8 cellular contexts compared by ENCODE assay signal in the genomic region with DNA sequence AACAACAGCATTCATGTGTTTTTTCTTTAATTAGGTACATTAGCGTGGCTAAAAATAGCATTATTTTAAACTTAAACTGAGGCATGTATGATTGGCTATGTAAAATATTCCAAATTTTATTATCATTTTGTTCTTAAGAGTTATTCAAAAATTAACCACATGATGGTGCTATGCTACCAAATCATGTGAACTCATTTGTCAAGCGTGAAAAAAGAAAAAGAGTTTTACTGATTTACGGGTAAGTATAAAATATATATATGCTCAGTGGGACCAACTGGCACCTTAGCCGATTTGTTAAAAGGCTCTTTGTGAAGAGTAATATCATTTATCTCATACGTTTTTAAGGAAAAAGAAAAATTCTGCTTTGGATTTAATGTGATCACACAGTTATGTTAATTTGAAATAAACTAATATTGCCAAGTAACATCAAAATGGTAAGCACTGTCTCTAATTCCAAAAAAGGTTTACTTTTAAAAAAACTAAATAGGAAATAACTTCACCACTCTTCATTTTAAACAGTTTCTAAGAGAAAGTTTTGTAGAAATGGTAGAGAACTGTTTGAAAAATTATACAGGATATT.
DNase-seq lines count a peak whose midpoint lies in the region; ATAC-seq and TF ChIP-seq lines count a peak whose summit lies in the region.

No MANE protein-coding gene starts in this region.

- no peaks in the 10 kb centered on the region for H3K27me3 ChIP-seq in cardiac muscle cell
- no peaks in the 10 kb centered on the region for H3K27me3 ChIP-seq in vagina

- no peak overlapping the region for H3K4me3 Mint-ChIP-seq in type B pancreatic cell
- no peak overlapping the region for H3K4me3 Mint-ChIP-seq in activated naive CD4-positive, alpha-beta T cell treated with anti-CD3 and anti-CD28 coated beads, Interleukin-2, amount 10 ng/mL, durations not matched to agents 7 days and 5 days
- no peak overlapping the region for H3K4me3 Mint-ChIP-seq in stimulated activated naive CD8-positive, alpha-beta T cell treated with anti-CD3 and anti-CD28 coated beads, Interleukin-15, amount 100 ng/mL, for 72 hours

- ATAC-seq in left ventricle myocardium superior, result no peak
- ATAC-seq in stimulated activated naive CD8-positive, alpha-beta T cell treated with anti-CD3 and anti-CD28 coated beads, Interleukin-15, amount 100 ng/mL, for 72 hours, result no peak

- H3K36me3 ChIP-seq in cardiac muscle cell (no peaks in the 10 kb centered on the region), vagina (no peaks in the 10 kb centered on the region)

- H3K9me3 Mint-ChIP-seq in type B pancreatic cell, result no peaks in the 10 kb centered on the region
- H3K9me3 Mint-ChIP-seq in activated naive CD4-positive, alpha-beta T cell treated with anti-CD3 and anti-CD28 coated beads, Interleukin-2, amount 10 ng/mL, durations not matched to agents 7 days and 5 days, result no peaks in the 10 kb centered on the region
- peaks cover 0 to 6% of the 10 kb centered on the region in 2 donors for H3K9me3 Mint-ChIP-seq in stimulated activated naive CD8-positive, alpha-beta T cell treated with anti-CD3 and anti-CD28 coated beads, Interleukin-15, amount 100 ng/mL, for 72 hours

- H3K27ac ChIP-seq in cardiac muscle cell (no peak overlapping the region), vagina (no peak overlapping the region)

- intact Hi-C loops in left ventricle myocardium superior (cut with micrococcal nuclease) (no loop called here), vagina (cut with DNase I) (no loop called here)

- TF ChIP-seq POLR2A in vagina (IDR thresholded peaks at IDR 0.05), result no peak

- peak; percentile 43 to 48 for DNase-seq in cardiac muscle cell (ENCODE audit: low read depth in 1 of 2, low spot score in 1 of 2)
- no peak for DNase-seq in left ventricle myocardium superior
- peak; percentile 73 to 81 for DNase-seq in NCI-H446 (lab: John Stamatoyannopoulos, UW)
- DNase-seq in epidermal melanocyte (ENCODE audit: insufficient read length, low spot score), result peak; percentile 13
- no peak for DNase-seq in type B pancreatic cell (ENCODE audit: extremely low spot score, unreplicated experiment)
- DNase-seq in activated naive CD4-positive, alpha-beta T cell treated with anti-CD3 and anti-CD28 coated beads, Interleukin-2, amount 10 ng/mL, durations not matched to agents 7 days and 5 days, result no peak
- DNase-seq in stimulated activated naive CD8-positive, alpha-beta T cell treated with anti-CD3 and anti-CD28 coated beads, Interleukin-15, amount 100 ng/mL, for 72 hours, result no peak
- DNase-seq in vagina (ENCODE audit: extremely low spot score in 2 of 2), result no peak

- no peaks in the 10 kb centered on the region for H3K4me1 Mint-ChIP-seq in type B pancreatic cell (ENCODE audit: unreplicated experiment)
- no peaks in the 10 kb centered on the region for H3K4me1 Mint-ChIP-seq in activated naive CD4-positive, alpha-beta T cell treated with anti-CD3 and anti-CD28 coated beads, Interleukin-2, amount 10 ng/mL, durations not matched to agents 7 days and 5 days
- H3K4me1 Mint-ChIP-seq in stimulated activated naive CD8-positive, alpha-beta T cell treated with anti-CD3 and anti-CD28 coated beads, Interleukin-15, amount 100 ng/mL, for 72 hours, result no peaks in the 10 kb centered on the region

- H3K36me3 Mint-ChIP-seq in type B pancreatic cell, result no peaks in the 10 kb centered on the region
- H3K36me3 Mint-ChIP-seq in activated naive CD4-positive, alpha-beta T cell treated with anti-CD3 and anti-CD28 coated beads, Interleukin-2, amount 10 ng/mL, durations not matched to agents 7 days and 5 days, result no peaks in the 10 kb centered on the region

- H3K4me1 ChIP-seq in cardiac muscle cell (ENCODE audit: low read depth), result no peaks in the 10 kb centered on the region
- no peaks in the 10 kb centered on the region for H3K4me1 ChIP-seq in vagina

- H3K4me3 ChIP-seq in cardiac muscle cell, result no peak overlapping the region
- H3K4me3 ChIP-seq in vagina, result no peak overlapping the region

- no peak overlapping the region for H3K27ac Mint-ChIP-seq in type B pancreatic cell
- no peak overlapping the region for H3K27ac Mint-ChIP-seq in activated naive CD4-positive, alpha-beta T cell treated with anti-CD3 and anti-CD28 coated beads, Interleukin-2, amount 10 ng/mL, durations not matched to agents 7 days and 5 days
- H3K27ac Mint-ChIP-seq in stimulated activated naive CD8-positive, alpha-beta T cell treated with anti-CD3 and anti-CD28 coated beads, Interleukin-15, amount 100 ng/mL, for 72 hours, result no peak overlapping the region

- no peaks in the 10 kb centered on the region for H3K27me3 Mint-ChIP-seq in type B pancreatic cell
- H3K27me3 Mint-ChIP-seq in activated naive CD4-positive, alpha-beta T cell treated with anti-CD3 and anti-CD28 coated beads, Interleukin-2, amount 10 ng/mL, durations not matched to agents 7 days and 5 days, result no peaks in the 10 kb centered on the region
- H3K27me3 Mint-ChIP-seq in stimulated activated naive CD8-positive, alpha-beta T cell treated with anti-CD3 and anti-CD28 coated beads, Interleukin-15, amount 100 ng/mL, for 72 hours, result peaks cover 6% of the 10 kb centered on the region

- TF ChIP-seq CTCF in cardiac muscle cell (IDR thresholded peaks at IDR 0.05; ENCODE audit: low read depth, low read length), result peak; percentile 47
- TF ChIP-seq CTCF in type B pancreatic cell (conservative IDR thresholded peaks at IDR 0.05), result peak; percentile 80
- TF ChIP-seq CTCF in vagina (IDR thresholded peaks at IDR 0.05), result no peak

- CTCF ChIA-PET in activated naive CD4-positive, alpha-beta T cell treated with anti-CD3 and anti-CD28 coated beads, Interleukin-2, amount 10 ng/mL, durations not matched to agents 7 days and 5 days (lab: Charles Lee), result no interaction called here

- H3K9me3 ChIP-seq in cardiac muscle cell (ENCODE audit: low read depth), result no peaks in the 10 kb centered on the region
- H3K9me3 ChIP-seq in vagina, result no peaks in the 10 kb centered on the region

Comparison
In these comparisons a context has a peak if more than half of its experiments do, and no peak if none do; other contexts are left out.
1. DNase-seq: peak in cardiac muscle cell (2 of 2), NCI-H446 (2 of 2) and epidermal melanocyte (single experiment); none in left ventricle myocardium superior (single experiment), type B pancreatic cell (single experiment), activated naive CD4-positive, alpha-beta T cell treated with anti-CD3 and anti-CD28 coated beads, Interleukin-2, amount 10 ng/mL, durations not matched to agents 7 days and 5 days (single experiment), stimulated activated naive CD8-positive, alpha-beta T cell treated with anti-CD3 and anti-CD28 coated beads, Interleukin-15, amount 100 ng/mL, for 72 hours (0 of 2) and vagina (0 of 2).
2. CTCF ChIP-seq: peak in cardiac muscle cell (single experiment) and type B pancreatic cell (single experiment); none in vagina (0 of 3).